8 cellular contexts compared by ENCODE assay signal in the genomic region with DNA sequence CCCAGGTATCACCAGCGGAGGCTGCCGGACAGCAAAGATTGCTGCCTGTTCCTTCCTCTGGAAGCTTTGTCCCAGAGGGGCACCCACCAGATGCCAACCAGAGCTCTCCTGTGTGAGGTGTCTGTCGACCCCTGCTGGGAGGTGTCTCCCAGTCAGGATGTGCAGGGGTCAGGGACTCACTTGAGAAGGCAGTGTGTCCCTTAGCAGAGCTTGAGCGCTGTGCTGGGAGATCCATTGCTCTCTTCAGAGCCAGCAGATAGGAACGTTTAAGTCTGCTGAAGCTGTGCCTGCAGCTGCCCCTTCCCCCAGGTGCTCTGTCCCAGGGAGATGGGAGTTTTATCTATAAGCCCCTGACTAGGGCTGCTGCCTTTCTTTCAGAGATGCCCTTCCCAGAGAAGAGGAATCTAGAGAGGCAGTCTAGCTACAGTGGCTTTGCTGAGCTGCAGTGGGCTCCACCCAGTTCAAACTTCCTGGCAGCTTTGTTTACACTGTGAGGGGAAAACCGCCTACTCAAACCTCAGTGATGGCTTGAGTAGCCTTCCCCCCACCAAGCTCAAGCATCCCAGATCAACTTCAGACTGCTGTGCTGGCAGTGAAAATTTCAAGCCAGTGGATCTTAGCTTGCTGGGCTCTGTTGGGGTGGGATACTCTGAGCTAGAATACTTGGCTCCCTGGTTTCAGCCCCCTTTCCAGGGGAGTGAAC.
DNase-seq lines count a peak whose midpoint lies in the region; ATAC-seq, FAIRE-seq and TF ChIP-seq lines count a peak whose summit lies in the region.
"Not testable (repeated sequence)": the region's sequence is repeated elsewhere in the genome, so short reads cannot be mapped to it uniquely, and the experiment has no call there.

No MANE protein-coding gene starts in this region.

- H3K79me2 ChIP-seq in PC-3 (ENCODE audit: low read length); GM12878 (ENCODE audit: control insufficient read depth, insufficient read depth, low read length): not testable (repeated sequence)

- not testable (repeated sequence) for TF ChIP-seq CTCF in CD4-positive, alpha-beta T cell (IDR thresholded peaks at IDR 0.05); PC-3 (conservative IDR thresholded peaks at IDR 0.05; ENCODE audit: low read depth, low read length); GM12878 (IDR thresholded peaks at IDR 0.05 in 2 of 3, conservative IDR thresholded peaks at IDR 0.05 in 1 of 3; ENCODE audit: control insufficient read depth in 2 of 3, extremely low read depth in 1 of 3, insufficient read depth in 1 of 3, low read depth in 3 of 3, low read length in 3 of 3)

- H3K9ac ChIP-seq in PC-3 (ENCODE audit: low read length); GM12878 (ENCODE audit: control insufficient read depth, insufficient read depth, low read length): not testable (repeated sequence)

- not testable (repeated sequence) for TF ChIP-seq POLR2A in GM12878 (IDR thresholded peaks at IDR 0.05; ENCODE audit: low read depth, low read length)

- in situ Hi-C loops in GM12878 (cut with MboI): loop anchor here (25.0 kb wide), 1 partner anchor 100 kb away; no protein-coding TSS in a partner anchor

- H3K4me1 Mint-ChIP-seq in CD4-positive, alpha-beta T cell (ENCODE audit: low read depth): not testable (repeated sequence)
- H3K4me1 Mint-ChIP-seq in stimulated activated memory B cell treated with anti-CD40 and anti-IgM and Interleukin-4, amounts not matched to agents 10 μg/mL and 1 μg/mL and 100 μg/mL, for 72 hours: peaks cover 20% of the 10 kb centered on the region

- BruUV-seq in PC-3 (replicated peaks; lab: Mats Ljungman, UMichigan); GM12878 (replicated peaks; lab: Mats Ljungman, UMichigan): not testable (repeated sequence)

- not testable (repeated sequence) for FAIRE-seq in GM12878 (lab: Jason Lieb, UNC)

- H3K4me3 Mint-ChIP-seq in CD4-positive, alpha-beta T cell: not testable (repeated sequence)
- H3K4me3 Mint-ChIP-seq in stimulated activated memory B cell treated with anti-CD40 and anti-IgM and Interleukin-4, amounts not matched to agents 10 μg/mL and 1 μg/mL and 100 μg/mL, for 72 hours: peak overlapping the region; percentile 59

- H3K9me3 Mint-ChIP-seq in CD4-positive, alpha-beta T cell; stimulated activated memory B cell treated with anti-CD40 and anti-IgM and Interleukin-4, amounts not matched to agents 10 μg/mL and 1 μg/mL and 100 μg/mL, for 72 hours: not testable (repeated sequence)

- CTCF ChIA-PET in CD4-positive, alpha-beta T cell (lab: Charles Lee); PC-3 (lab: Charles Lee); GM12878 (lab: Yijun Ruan, JAX): not testable (repeated sequence)

- H2AFZ ChIP-seq in PC-3 (ENCODE audit: low read length); GM12878 (ENCODE audit: control insufficient read depth, low read depth, low read length): not testable (repeated sequence)

- H3K27me3 Mint-ChIP-seq in CD4-positive, alpha-beta T cell; stimulated activated memory B cell treated with anti-CD40 and anti-IgM and Interleukin-4, amounts not matched to agents 10 μg/mL and 1 μg/mL and 100 μg/mL, for 72 hours: not testable (repeated sequence)

- not testable (repeated sequence) for H3K36me3 Mint-ChIP-seq in CD4-positive, alpha-beta T cell (ENCODE audit: low read depth); stimulated activated memory B cell treated with anti-CD40 and anti-IgM and Interleukin-4, amounts not matched to agents 10 μg/mL and 1 μg/mL and 100 μg/mL, for 72 hours

- not testable (repeated sequence) for H3K27ac ChIP-seq in CD4-positive, alpha-beta T cell (ENCODE audit: low read depth, low read length); PC-3 (ENCODE audit: low read length); GM12878 (ENCODE audit: control insufficient read depth, insufficient read depth)

- DNase-seq in CD4-positive, alpha-beta T cell; PC-3; GM12878 (ENCODE audit: low read depth, low spot score): not testable (repeated sequence)

- TF ChIP-seq EP300 in GM12878 (IDR thresholded peaks at IDR 0.05; ENCODE audit: borderline replicate concordance in 1 of 2, control insufficient read depth in 1 of 2, low read depth in 2 of 2, low read length in 2 of 2): not testable (repeated sequence)

- intact Hi-C loops in CD4-positive, alpha-beta T cell (cut with DNase I, micrococcal nuclease); PC-3 (cut with micrococcal nuclease); GM12878 (cut with micrococcal nuclease; ENCODE audit: unreplicated experiment): not testable (repeated sequence)

- H3F3A ChIP-seq in PC-3 (ENCODE audit: low read length, unreplicated experiment): not testable (repeated sequence)

- TF ChIP-seq RAD21 in GM12878 (IDR thresholded peaks at IDR 0.05; ENCODE audit: insufficient read depth, low read depth, low read length): not testable (repeated sequence)

- H3K4me3 ChIP-seq in PC-3 (ENCODE audit: low read length); GM12878: not testable (repeated sequence)

- ATAC-seq in CD4-positive, alpha-beta T cell (ENCODE audit: poor library complexity): peak; percentile 59
- peak; percentile 93 for ATAC-seq in GM18868 (IDR thresholded peaks at IDR 0.05; ENCODE audit: unreplicated experiment)
- ATAC-seq in GM19395 (IDR thresholded peaks at IDR 0.05; ENCODE audit: unreplicated experiment): peak; percentile 52
- ATAC-seq in GM21723 (IDR thresholded peaks at IDR 0.05; ENCODE audit: unreplicated experiment): peak; percentile 76
- ATAC-seq in HG03097 (IDR thresholded peaks at IDR 0.05; ENCODE audit: low FRiP score, unreplicated experiment): peak; percentile 59
- ATAC-seq in PC-3: peak; percentile 89
- peak; percentile 80 for ATAC-seq in GM12878
- peak; percentile 70 for ATAC-seq in stimulated activated memory B cell treated with anti-CD40 and anti-IgM and Interleukin-4, amounts not matched to agents 10 μg/mL and 1 μg/mL and 100 μg/mL, for 72 hours

- not testable (repeated sequence) for H3K27me3 ChIP-seq in CD4-positive, alpha-beta T cell (ENCODE audit: control insufficient read depth, insufficient read depth, low read length); PC-3 (ENCODE audit: low read length); GM12878 (replicated peaks in 1 of 2; ENCODE audit: control insufficient read depth in 2 of 2, insufficient read depth in 2 of 2, low read length in 1 of 2)

- not testable (repeated sequence) for H3K27ac Mint-ChIP-seq in CD4-positive, alpha-beta T cell; stimulated activated memory B cell treated with anti-CD40 and anti-IgM and Interleukin-4, amounts not matched to agents 10 μg/mL and 1 μg/mL and 100 μg/mL, for 72 hours

- H3K9me2 ChIP-seq in PC-3 (replicated peaks; ENCODE audit: low read length): not testable (repeated sequence)

- SMC1A ChIA-PET in GM12878 (lab: Charles Lee; ENCODE audit: uncharacterized antibody, unreplicated experiment): not testable (repeated sequence)

- POLR2A ChIA-PET in CD4-positive, alpha-beta T cell (lab: Charles Lee); PC-3 (lab: Charles Lee; ENCODE audit: unreplicated experiment); GM12878 (lab: Charles Lee): not testable (repeated sequence)

- H3K9me3 ChIP-seq in CD4-positive, alpha-beta T cell (ENCODE audit: control insufficient read depth, low read length); PC-3 (ENCODE audit: low read length); GM12878 (replicated peaks; ENCODE audit: control insufficient read depth, insufficient read depth, low read length): not testable (repeated sequence)

- RAD21 ChIA-PET in GM12878 (lab: Charles Lee; ENCODE audit: unreplicated experiment): not testable (repeated sequence)

- not testable (repeated sequence) for H4K20me1 ChIP-seq in PC-3 (ENCODE audit: low read length); GM12878 (ENCODE audit: control insufficient read depth, insufficient read depth)

- H3K36me3 ChIP-seq in PC-3 (ENCODE audit: low read depth, low read length); GM12878 (ENCODE audit: control insufficient read depth in 2 of 2, insufficient read depth in 2 of 2, low read length in 1 of 2): not testable (repeated sequence)

- not testable (repeated sequence) for H3K4me1 ChIP-seq in PC-3 (ENCODE audit: insufficient read depth, low read length); GM12878 (ENCODE audit: control insufficient read depth, insufficient read depth, low read length)

- WGBS in GM12878 (ENCODE audit: insufficient coverage, insufficient replicate concordance, low lambda C conversion rate, missing lambda C conversion rate): 7% methylated on average over 2 of the region's 6 CpGs

- H3K4me2 ChIP-seq in PC-3 (ENCODE audit: low read length); GM12878 (ENCODE audit: control insufficient read depth, insufficient read depth): not testable (repeated sequence)
